ENCODE assay signal across 16 cellular contexts in the genomic region with DNA sequence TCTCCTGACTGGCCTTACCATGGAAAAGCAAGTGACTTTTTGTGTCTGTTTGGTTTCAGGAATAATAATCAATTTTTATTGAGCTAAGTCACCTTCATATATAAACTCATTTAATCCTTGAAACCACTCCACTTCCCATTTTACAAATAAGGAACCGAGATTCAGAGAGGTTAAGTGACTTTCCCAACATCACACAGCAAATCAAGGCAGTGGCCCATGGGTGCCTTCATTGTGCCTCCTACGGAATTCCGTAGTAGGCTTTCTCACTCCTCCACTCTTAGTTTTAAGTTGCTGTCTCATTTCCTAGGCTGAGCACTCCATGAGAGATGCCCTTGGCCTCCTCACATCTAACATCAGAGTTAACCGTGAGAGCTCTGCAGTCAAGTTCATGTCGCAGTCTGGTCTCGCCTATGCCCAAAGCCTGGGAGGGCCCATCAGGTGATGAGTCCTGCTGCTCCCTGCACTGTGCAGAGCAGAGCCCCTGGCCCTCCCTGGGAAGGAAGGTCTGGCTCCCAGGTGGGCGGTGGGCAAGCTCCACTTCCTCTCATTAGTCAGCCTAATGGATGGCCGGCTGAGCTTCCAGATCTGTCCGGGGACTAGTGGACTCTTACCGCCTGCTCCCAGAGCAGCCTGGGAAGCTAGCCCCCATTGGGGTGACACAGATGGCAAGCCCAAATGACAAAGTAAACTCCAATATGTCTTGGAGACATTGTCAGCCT.
DNase-seq lines count a peak whose midpoint lies in the region; ATAC-seq, FAIRE-seq and TF ChIP-seq lines count a peak whose summit lies in the region.
"Had no signal": no experiment of that assay in that cellular context is flagged by ENCODE, and none has a peak within 500 bp of the region (broad histone marks: within the 10 kb centered on the region; RNA-seq: fewer than 3 reads in every experiment).

No MANE protein-coding gene starts in this region.

- H3K23ac ChIP-seq in H1 (ENCODE audit: insufficient read length) = no peak overlapping the region

- no peak overlapping the region for H3K4me3 ChIP-seq in H1 (ENCODE audit: extremely low read depth in 1 of 4, insufficient read depth in 2 of 4, low read depth in 3 of 4, low read length in 4 of 4)
- H3K4me3 ChIP-seq in mammary epithelial cell (replicated peaks in 1 of 3; ENCODE audit: insufficient read depth in 1 of 3, low read depth in 2 of 3, low read length in 3 of 3) = no peak overlapping the region
- H3K4me3 ChIP-seq: Peyer's patch, SJSA1 had no signal

- H4K5ac ChIP-seq in H1 (ENCODE audit: insufficient read length, low read depth, low read length) = no peak overlapping the region

- H3K9ac ChIP-seq in H1 (replicated peaks in 1 of 4; ENCODE audit: extremely low read depth in 1 of 4, low read depth in 3 of 4, low read length in 3 of 4) (no peak overlapping the region), mammary epithelial cell (ENCODE audit: insufficient read depth, low read length) (no peak overlapping the region)
- H3K9ac ChIP-seq: KMS-11 had no signal

- no peak overlapping the region for H3K4ac ChIP-seq in H1 (replicated peaks; ENCODE audit: insufficient read length, low read depth, low read length)

- peaks cover 20% of the 10 kb centered on the region for H3K4me1 Mint-ChIP-seq in activated CD8-positive, alpha-beta memory T cell treated with anti-CD3 and anti-CD28 coated beads, Interleukin-2, amount 10 ng/mL, durations not matched to agents 7 days and 5 days
- H3K4me1 Mint-ChIP-seq in CD14-positive monocyte = peaks cover 15% of the 10 kb centered on the region

- no peak for TF ChIP-seq CTCF in H1 (IDR thresholded peaks at IDR 0.05; ENCODE audit: control extremely low read depth in 1 of 3, insufficient read depth in 1 of 3, low read depth in 1 of 3, low read length in 3 of 3)
- no peak for TF ChIP-seq CTCF in omental fat pad (IDR thresholded peaks at IDR 0.05)
- no peak for TF ChIP-seq CTCF in CD14-positive monocyte (IDR thresholded peaks at IDR 0.05)
- no peak for TF ChIP-seq CTCF in mammary epithelial cell (conservative IDR thresholded peaks at IDR 0.05 in 1 of 2, IDR thresholded peaks at IDR 0.05 in 1 of 2; ENCODE audit: extremely low read depth in 1 of 2, insufficient read depth in 1 of 2, low read depth in 1 of 2, low read length in 2 of 2)

- H2BK120ac ChIP-seq in H1 (replicated peaks; ENCODE audit: low read depth, low read length) = no peak overlapping the region

- H3K27ac ChIP-seq in H1 (ENCODE audit: low read depth, low read length) (no peak overlapping the region), mammary epithelial cell (ENCODE audit: insufficient read depth, low read depth, low read length) (no peak overlapping the region)
- H3K27ac ChIP-seq: KMS-11, Peyer's patch, SJSA1 had no signal

- WGBS in H1 (ENCODE audit: extremely low coverage in 1 of 2, insufficient coverage in 1 of 2, insufficient read length in 1 of 2, insufficient replicate concordance in 2 of 2, low coverage in 1 of 2, low lambda C conversion rate in 2 of 2, missing lambda C conversion rate in 1 of 2), 2 experiments = 85% methylated on average over 10 of the region's 10 CpGs; no CpG with 5 or more reads in 1 of the 2 experiments
- 91% methylated on average over 9 of the region's 10 CpGs for WGBS in mammary epithelial cell (ENCODE audit: low coverage, missing lambda C conversion rate)

- H3K79me2 ChIP-seq in H1 (ENCODE audit: control insufficient read depth in 1 of 2, insufficient read depth in 2 of 2, low read length in 2 of 2) (no peaks in the 10 kb centered on the region), mammary epithelial cell (ENCODE audit: insufficient read depth, low read length) (no peaks in the 10 kb centered on the region)

- no peak overlapping the region for H3K27ac Mint-ChIP-seq in activated CD8-positive, alpha-beta memory T cell treated with anti-CD3 and anti-CD28 coated beads, Interleukin-2, amount 10 ng/mL, durations not matched to agents 7 days and 5 days
- H3K27ac Mint-ChIP-seq in CD14-positive monocyte = peak overlapping the region in 2 of 7 donors; percentile 10 to 25

- H3K27me3 ChIP-seq in H1 (replicated peaks in 1 of 4; ENCODE audit: control insufficient read depth in 3 of 4, extremely low read depth in 1 of 4, insufficient read depth in 3 of 4, low read length in 3 of 4) (no peaks in the 10 kb centered on the region), mammary epithelial cell (ENCODE audit: insufficient read depth, low read length) (no peaks in the 10 kb centered on the region)
- H3K27me3 ChIP-seq: Peyer's patch, SJSA1 had no signal

- H4K20me1 ChIP-seq in H1 (replicated peaks in 1 of 2; ENCODE audit: control insufficient read depth in 1 of 2, insufficient read depth in 2 of 2, low read length in 2 of 2) = peaks cover 0 to 2% of the 10 kb centered on the region in 2 experiments
- H4K20me1 ChIP-seq in mammary epithelial cell (ENCODE audit: insufficient read depth, low read length) = no peaks in the 10 kb centered on the region

- peaks cover 20% of the 10 kb centered on the region for H3K36me3 Mint-ChIP-seq in activated CD8-positive, alpha-beta memory T cell treated with anti-CD3 and anti-CD28 coated beads, Interleukin-2, amount 10 ng/mL, durations not matched to agents 7 days and 5 days
- peaks cover 36 to 48% of the 10 kb centered on the region in 2 donors for H3K36me3 Mint-ChIP-seq in CD14-positive monocyte

- TF ChIP-seq POLR2A in H1 (IDR thresholded peaks at IDR 0.05; ENCODE audit: control extremely low read depth in 1 of 2, low read depth in 2 of 2, low read length in 2 of 2) (no peak), erythroblast (IDR thresholded peaks at IDR 0.05; ENCODE audit: low read length) (no peak)

- H3K9me3 Mint-ChIP-seq in activated CD8-positive, alpha-beta memory T cell treated with anti-CD3 and anti-CD28 coated beads, Interleukin-2, amount 10 ng/mL, durations not matched to agents 7 days and 5 days (ENCODE audit: low read depth) = no peaks in the 10 kb centered on the region
- no peaks in the 10 kb centered on the region for H3K9me3 Mint-ChIP-seq in CD14-positive monocyte
- H3K9me3 Mint-ChIP-seq: CD8-positive, alpha-beta memory T cell had no signal

- no peak overlapping the region for H2BK20ac ChIP-seq in H1 (ENCODE audit: low read length)

- H3K27me3 Mint-ChIP-seq in activated CD8-positive, alpha-beta memory T cell treated with anti-CD3 and anti-CD28 coated beads, Interleukin-2, amount 10 ng/mL, durations not matched to agents 7 days and 5 days = no peaks in the 10 kb centered on the region
- H3K27me3 Mint-ChIP-seq in CD14-positive monocyte (ENCODE audit: low read depth in 3 of 3) = peaks cover 0 to 2% (median 0%) of the 10 kb centered on the region in 3 donors
- H3K27me3 Mint-ChIP-seq: CD8-positive, alpha-beta memory T cell had no signal

- H3K79me1 ChIP-seq in H1 (ENCODE audit: low read depth, low read length) = no peaks in the 10 kb centered on the region

- H3K4me1 ChIP-seq in H1 (replicated peaks in 1 of 4; ENCODE audit: control insufficient read depth in 3 of 4, insufficient read depth in 4 of 4, low read length in 3 of 4) (peaks cover 0 to 4% (median 0%) of the 10 kb centered on the region in 4 experiments; a peak in 2 of 7 replicates), mammary epithelial cell (ENCODE audit: insufficient read depth, low read length) (peaks cover 7% of the 10 kb centered on the region)
- H3K4me1 ChIP-seq: Peyer's patch, SJSA1 had no signal

- no peak overlapping the region for H3K18ac ChIP-seq in H1 (ENCODE audit: extremely low read depth, low read length)

- POLR2A ChIA-PET in H1 (lab: Charles Lee; ENCODE audit: partially characterized antibody) = interaction anchor here (0.5 to 1.1 kb wide), 2 partner anchors 15 to 360 kb away, joined by 3 read pairs; no protein-coding TSS in a partner anchor

- in situ Hi-C loops in mammary epithelial cell (cut with MboI; ENCODE audit: low sequenced_read_pairs in 2 of 2) = no loop called here

- H2BK12ac ChIP-seq in H1 (ENCODE audit: low read depth, low read length) = no peak overlapping the region

- no peak for TF ChIP-seq RAD21 in H1 (IDR thresholded peaks at IDR 0.05 in 1 of 2, conservative IDR thresholded peaks at IDR 0.05 in 1 of 2; ENCODE audit: low read depth in 2 of 2, low read length in 2 of 2)

- no peaks in the 10 kb centered on the region for H3K9me3 ChIP-seq in H1 (ENCODE audit: insufficient read depth in 2 of 2, low read depth in 1 of 2, low read length in 1 of 2)
- H3K9me3 ChIP-seq in mammary epithelial cell (replicated peaks; ENCODE audit: insufficient read depth, low read length) = no peaks in the 10 kb centered on the region
- H3K9me3 ChIP-seq: Peyer's patch, SJSA1 had no signal

- BruUV-seq in mammary epithelial cell (replicated peaks; lab: Mats Ljungman, UMichigan) = no TSS peak

- CTCF ChIA-PET in activated CD8-positive, alpha-beta memory T cell treated with anti-CD3 and anti-CD28 coated beads, Interleukin-2, amount 10 ng/mL, durations not matched to agents 7 days and 5 days (lab: Charles Lee) = interaction anchor here (0.9 to 1.5 kb wide), 4 partner anchors 18 to 108 kb away, joined by 3 to 4 read pairs (median 4); no protein-coding TSS in a partner anchor
- CTCF ChIA-PET in H1 (lab: Charles Lee; ENCODE audit: partially characterized antibody) = interaction anchor here (0.6 to 1.5 kb wide), 11 partner anchors 10 to 326 kb away, joined by 3 to 4 read pairs (median 3); no protein-coding TSS in a partner anchor
- CTCF ChIA-PET in mammary epithelial cell (lab: Charles Lee; ENCODE audit: low non-redundant PET) = no interaction called here

- H2BK5ac ChIP-seq in H1 (ENCODE audit: low read depth, low read length) = no peak overlapping the region

- no peak overlapping the region for H3K4me3 Mint-ChIP-seq in activated CD8-positive, alpha-beta memory T cell treated with anti-CD3 and anti-CD28 coated beads, Interleukin-2, amount 10 ng/mL, durations not matched to agents 7 days and 5 days
- H3K4me3 Mint-ChIP-seq in CD14-positive monocyte = no peak overlapping the region
- H3K4me3 Mint-ChIP-seq: CD8-positive, alpha-beta memory T cell had no signal

- intact Hi-C loops in CD14-positive monocyte (cut with micrococcal nuclease) = no loop called here
- intact Hi-C loops in mammary epithelial cell (cut with micrococcal nuclease) = no loop called here

- no peak for TF ChIP-seq EP300 in H1 (IDR thresholded peaks at IDR 0.05; ENCODE audit: borderline replicate concordance in 1 of 2, low read depth in 2 of 2, low read length in 2 of 2)

- no peak overlapping the region for H2BK15ac ChIP-seq in H1 (ENCODE audit: low read length)

- H2AFZ ChIP-seq in H1 (ENCODE audit: low read length) (no peak overlapping the region), mammary epithelial cell (ENCODE audit: low read depth, low read length) (no peak overlapping the region)

- no peak overlapping the region for H4K91ac ChIP-seq in H1 (replicated peaks; ENCODE audit: insufficient read length, low read length)

- no peak overlapping the region for H4K8ac ChIP-seq in H1 (ENCODE audit: extremely low read depth, insufficient read depth, low read length)

- no peak overlapping the region for H2AK5ac ChIP-seq in H1 (ENCODE audit: low read depth, low read length)

- peak; percentile 43 for DNase-seq in activated CD8-positive, alpha-beta memory T cell treated with anti-CD3 and anti-CD28 coated beads, Interleukin-2, amount 50 U/mL, for 48 hours
- DNase-seq in activated CD8-positive, alpha-beta memory T cell treated with anti-CD3 and anti-CD28 coated beads, Interleukin-2, amount 10 ng/mL, durations not matched to agents 7 days and 5 days = no peak
- DNase-seq in H1 (ENCODE audit: low read depth in 1 of 2, low spot score in 2 of 2) = no peak
- no peak for DNase-seq in omental fat pad (ENCODE audit: low spot score)
- DNase-seq in erythroblast (lab: John Stamatoyannopoulos, UW) = no peak
- DNase-seq in CD14-positive monocyte (ENCODE audit: low spot score) = no peak
- no peak for DNase-seq in mammary epithelial cell
- DNase-seq: CD8-positive, alpha-beta memory T cell; NCI-H187 treated with DMSO at 0.1 percent for 48 hours; NCI-H526; Peyer's patch had no signal

- dilution Hi-C loops in mammary epithelial cell (cut with HindIII; ENCODE audit: low sequenced_read_pairs) = no loop called here

- ATAC-seq in activated CD8-positive, alpha-beta memory T cell treated with anti-CD3 and anti-CD28 coated beads, Interleukin-2, amount 10 ng/mL, durations not matched to agents 7 days and 5 days = no peak
- peak; percentile 19 for ATAC-seq in omental fat pad (ENCODE audit: low FRiP score)

- H3K56ac ChIP-seq in H1 (replicated peaks; ENCODE audit: insufficient read length, low read depth, low read length) = no peak overlapping the region

- no peaks in the 10 kb centered on the region for H3K23me2 ChIP-seq in H1 (ENCODE audit: low read depth, low read length)

- H3K36me3 ChIP-seq in H1 (ENCODE audit: control insufficient read depth in 2 of 4, insufficient read depth in 4 of 4, low read length in 3 of 4) (no peaks in the 10 kb centered on the region), mammary epithelial cell (ENCODE audit: insufficient read depth, low read length) (no peaks in the 10 kb centered on the region)
- H3K36me3 ChIP-seq: Peyer's patch, SJSA1 had no signal

- H3K4me2 ChIP-seq in H1 (ENCODE audit: insufficient read depth in 1 of 2, low read depth in 2 of 2, low read length in 2 of 2) (no peak overlapping the region), mammary epithelial cell (ENCODE audit: insufficient read depth, low read depth, low read length) (no peak overlapping the region)
- H3K4me2 ChIP-seq: KMS-11 had no signal

- H3K14ac ChIP-seq in H1 (ENCODE audit: insufficient read length) = no peak overlapping the region

- no peak for FAIRE-seq in H1 (lab: Jason Lieb, UNC)
- FAIRE-seq: A204.1, GM12892, GM18507 had no signal
